ENCODE assay signal across 17 cellular contexts in the genomic region with DNA sequence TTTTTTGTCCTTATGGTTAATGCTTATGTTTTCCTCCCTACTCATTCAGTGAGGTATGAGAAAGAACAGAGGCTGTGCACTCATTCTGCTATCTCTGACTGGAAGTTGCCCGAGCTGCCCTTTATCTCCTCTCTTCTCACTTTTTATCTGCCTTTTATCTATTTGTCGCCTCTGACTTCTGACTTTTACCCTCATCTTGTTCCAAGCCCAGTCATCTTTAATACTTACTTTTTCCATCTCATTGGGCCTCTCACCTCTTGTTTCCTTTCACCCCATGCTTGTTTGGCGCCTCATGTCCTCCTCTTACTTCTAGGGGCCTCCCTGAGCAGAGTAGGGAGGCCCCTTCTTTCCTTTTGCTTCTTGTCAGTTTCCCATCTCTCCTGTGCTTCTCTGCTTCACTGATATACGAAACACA. TPM values are rescaled to one million over a fixed set of nuclear protein-coding genes. Genes with fewer than 3 reads are reported as not detected.
A peak's percentile ranks its signal among the peaks of the same experiment; 100 is the strongest.
DNase-seq lines count a peak whose midpoint lies in the region; ATAC-seq and TF ChIP-seq lines count a peak whose summit lies in the region.
"Had no signal": no experiment of that assay in that cellular context is flagged by ENCODE, and none has a peak within 500 bp of the region (broad histone marks: within the 10 kb centered on the region; RNA-seq: fewer than 3 reads in every experiment).

No MANE protein-coding gene starts in this region.

- no peak for ATAC-seq in CD4-positive, alpha-beta T cell (ENCODE audit: poor library complexity)
- ATAC-seq in HCT116, result no peak
- ATAC-seq in HG03469 (IDR thresholded peaks at IDR 0.05; ENCODE audit: unreplicated experiment), result no peak
- ATAC-seq: gastroesophageal sphincter, GM12878 had no signal

- H2AFZ ChIP-seq in HCT116 (ENCODE audit: low read depth, low read length, poor library complexity, severe bottlenecking), result no peak overlapping the region

- H3K9me3 Mint-ChIP-seq in CD4-positive, alpha-beta T cell, result no peaks in the 10 kb centered on the region
- no peaks in the 10 kb centered on the region for H3K9me3 Mint-ChIP-seq in activated naive CD4-positive, alpha-beta T cell treated with anti-CD3 and anti-CD28 coated beads, Interleukin-2, amount 50 U/mL, for 24 hours
- peaks cover 3% of the 10 kb centered on the region for H3K9me3 Mint-ChIP-seq in nephron progenitor cell

- no peak for DNase-seq in CD4-positive, alpha-beta T cell
- DNase-seq in HCT116 (ENCODE audit: low read depth, low spot score) (no peak), nephron progenitor cell (no peak), NCI-H2081 treated with DMSO at 0.1 percent for 48 hours (lab: John Stamatoyannopoulos, UW) (no peak), cerebellum (ENCODE audit: low spot score) (no peak)
- DNase-seq: activated CD4-positive, CD25-positive, alpha-beta regulatory T cell treated with anti-CD3 and anti-CD28 coated beads, Interleukin-2, amount 50 U/mL, for 72 hours; central memory CD4-positive, alpha-beta T cell; EL; NCI-H146; NCI-H446 treated with DMSO at 0.1 percent for 48 hours; testis had no signal

- H3K9ac ChIP-seq in HCT116 (ENCODE audit: low read length), result peak overlapping the region; percentile 31

- no peaks in the 10 kb centered on the region for H3K27me3 Mint-ChIP-seq in CD4-positive, alpha-beta T cell
- no peaks in the 10 kb centered on the region for H3K27me3 Mint-ChIP-seq in activated naive CD4-positive, alpha-beta T cell treated with anti-CD3 and anti-CD28 coated beads, Interleukin-2, amount 50 U/mL, for 24 hours
- H3K27me3 Mint-ChIP-seq in nephron progenitor cell (ENCODE audit: low read depth, poor library complexity), result no peaks in the 10 kb centered on the region

- H3K9me2 ChIP-seq in HCT116 (ENCODE audit: insufficient read depth), result no peaks in the 10 kb centered on the region

- no peak for TF ChIP-seq CTCF in CD4-positive, alpha-beta T cell (IDR thresholded peaks at IDR 0.05)
- no peak for TF ChIP-seq CTCF in HCT116 (IDR thresholded peaks at IDR 0.05 in 2 of 3, conservative IDR thresholded peaks at IDR 0.05 in 1 of 3; ENCODE audit: borderline replicate concordance in 1 of 3, insufficient read depth in 1 of 3, low read depth in 2 of 3, low read length in 2 of 3)
- no peak for TF ChIP-seq CTCF in nephron progenitor cell (IDR thresholded peaks at IDR 0.05)

- CTCF ChIA-PET in CD4-positive, alpha-beta T cell (lab: Charles Lee), result no interaction called here
- CTCF ChIA-PET in HCT116 (lab: Charles Lee), result no interaction called here

- H3K27ac Mint-ChIP-seq in CD4-positive, alpha-beta T cell, result peak overlapping the region; percentile 11
- H3K27ac Mint-ChIP-seq in activated naive CD4-positive, alpha-beta T cell treated with anti-CD3 and anti-CD28 coated beads, Interleukin-2, amount 50 U/mL, for 24 hours, result peak overlapping the region; percentile 99
- peak overlapping the region; percentile 14 for H3K27ac Mint-ChIP-seq in nephron progenitor cell

- peaks cover 29% of the 10 kb centered on the region for H3K36me3 Mint-ChIP-seq in CD4-positive, alpha-beta T cell (ENCODE audit: low read depth)
- peaks cover 22% of the 10 kb centered on the region for H3K36me3 Mint-ChIP-seq in activated naive CD4-positive, alpha-beta T cell treated with anti-CD3 and anti-CD28 coated beads, Interleukin-2, amount 50 U/mL, for 24 hours
- H3K36me3 Mint-ChIP-seq in nephron progenitor cell (ENCODE audit: low read depth), result peaks cover 60% of the 10 kb centered on the region

- BruUV-seq in HCT116 (replicated peaks; lab: Mats Ljungman, UMichigan), result no TSS peak

- no peak overlapping the region for H3K4me3 ChIP-seq in HCT116 (replicated peaks in 1 of 2; ENCODE audit: low read depth in 1 of 2, low read length in 2 of 2)
- H3K4me3 ChIP-seq: gastroesophageal sphincter, GM12878, testis had no signal

- no peak for TF ChIP-seq POLR2A in HCT116 (IDR thresholded peaks at IDR 0.05; ENCODE audit: borderline replicate concordance, extremely low read depth, insufficient read depth, insufficient read length)

- H3K27ac ChIP-seq in CD4-positive, alpha-beta T cell (ENCODE audit: low read depth, low read length), result no peak overlapping the region
- H3K27ac ChIP-seq in HCT116 (ENCODE audit: low read depth, low read length), result peak overlapping the region; percentile 94; the same call in 1 of the 2 replicates
- H3K27ac ChIP-seq: C4-2B, gastroesophageal sphincter, HL-60, testis had no signal

- H3K27me3 ChIP-seq in CD4-positive, alpha-beta T cell (ENCODE audit: control insufficient read depth, insufficient read depth, low read length), result no peaks in the 10 kb centered on the region
- no peaks in the 10 kb centered on the region for H3K27me3 ChIP-seq in HCT116 (ENCODE audit: insufficient read depth, low read length)
- H3K27me3 ChIP-seq: gastroesophageal sphincter, testis had no signal

- peaks cover 78% of the 10 kb centered on the region for H3K79me2 ChIP-seq in HCT116 (ENCODE audit: insufficient read depth, low read length)

- TF ChIP-seq RAD21 in HCT116 (IDR thresholded peaks at IDR 0.05; ENCODE audit: low read depth), result no peak

- H3K4me2 ChIP-seq in HCT116 (ENCODE audit: low read length), result peak overlapping the region; percentile 68

- POLR2A ChIA-PET in CD4-positive, alpha-beta T cell (lab: Charles Lee), result no interaction called here
- POLR2A ChIA-PET in HCT116 (lab: Charles Lee), result no interaction called here

- H3K4me3 Mint-ChIP-seq in CD4-positive, alpha-beta T cell, result no peak overlapping the region
- peak overlapping the region; percentile 76 for H3K4me3 Mint-ChIP-seq in activated naive CD4-positive, alpha-beta T cell treated with anti-CD3 and anti-CD28 coated beads, Interleukin-2, amount 50 U/mL, for 24 hours
- H3K4me3 Mint-ChIP-seq in nephron progenitor cell, result no peak overlapping the region

- RAD21 ChIA-PET in HCT116 (lab: Charles Lee; ENCODE audit: low non-redundant PET in 1 of 2, low total read pairs in 2 of 2, uncharacterized antibody in 2 of 2, unreplicated experiment in 2 of 2), result no interaction called here

- no peaks in the 10 kb centered on the region for H4K20me1 ChIP-seq in HCT116 (ENCODE audit: insufficient read depth)

- peaks cover 37 to 68% of the 10 kb centered on the region in 2 experiments for H3K4me1 ChIP-seq in HCT116 (ENCODE audit: control insufficient read depth in 1 of 2, insufficient read depth in 2 of 2, low read length in 2 of 2)

- H3K9me3 ChIP-seq in CD4-positive, alpha-beta T cell (ENCODE audit: control insufficient read depth, low read length), result no peaks in the 10 kb centered on the region
- H3K9me3 ChIP-seq in HCT116 (ENCODE audit: control insufficient read depth in 1 of 2, insufficient read depth in 1 of 2, low read depth in 1 of 2, low read length in 2 of 2), result no peaks in the 10 kb centered on the region
- H3K9me3 ChIP-seq: gastroesophageal sphincter, testis had no signal

- intact Hi-C loops in CD4-positive, alpha-beta T cell (cut with DNase I, micrococcal nuclease), result no loop called here
- intact Hi-C loops in HCT116 (cut with micrococcal nuclease), result no loop called here

- H3K36me3 ChIP-seq in HCT116 (ENCODE audit: control insufficient read depth in 1 of 2, insufficient read depth in 2 of 2, low read length in 2 of 2), result no peaks in the 10 kb centered on the region

- H3K4me1 Mint-ChIP-seq in CD4-positive, alpha-beta T cell (ENCODE audit: low read depth), result peaks cover 49% of the 10 kb centered on the region
- H3K4me1 Mint-ChIP-seq in activated naive CD4-positive, alpha-beta T cell treated with anti-CD3 and anti-CD28 coated beads, Interleukin-2, amount 50 U/mL, for 24 hours, result peaks cover 61% of the 10 kb centered on the region
- H3K4me1 Mint-ChIP-seq in nephron progenitor cell, result peaks cover 7% of the 10 kb centered on the region

TF ChIP-seq in HCT116, 20 proteins besides CTCF, POLR2A, EP300 and RAD21 (continues in another document):
- TF ChIP-seq POLR2AphosphoS5 (IDR thresholded peaks at IDR 0.05; ENCODE audit: low read depth, low read length), result no peak
- no peak for TF ChIP-seq TCF7L2 (IDR thresholded peaks at IDR 0.05; ENCODE audit: borderline replicate concordance, extremely low read depth, insufficient read depth, insufficient read length)
- no peak for TF ChIP-seq SP1 (IDR thresholded peaks at IDR 0.05; ENCODE audit: low read depth)
- TF ChIP-seq ATF3 (IDR thresholded peaks at IDR 0.05), result no peak
- no peak for TF ChIP-seq SIN3A (IDR thresholded peaks at IDR 0.05; ENCODE audit: low read depth)
- no peak for TF ChIP-seq ELF1 (IDR thresholded peaks at IDR 0.05; ENCODE audit: borderline replicate concordance, low read depth)
- TF ChIP-seq JUND (IDR thresholded peaks at IDR 0.05), result no peak
- TF ChIP-seq ZFX (IDR thresholded peaks at IDR 0.05), result no peak
- TF ChIP-seq, protein P1, sequence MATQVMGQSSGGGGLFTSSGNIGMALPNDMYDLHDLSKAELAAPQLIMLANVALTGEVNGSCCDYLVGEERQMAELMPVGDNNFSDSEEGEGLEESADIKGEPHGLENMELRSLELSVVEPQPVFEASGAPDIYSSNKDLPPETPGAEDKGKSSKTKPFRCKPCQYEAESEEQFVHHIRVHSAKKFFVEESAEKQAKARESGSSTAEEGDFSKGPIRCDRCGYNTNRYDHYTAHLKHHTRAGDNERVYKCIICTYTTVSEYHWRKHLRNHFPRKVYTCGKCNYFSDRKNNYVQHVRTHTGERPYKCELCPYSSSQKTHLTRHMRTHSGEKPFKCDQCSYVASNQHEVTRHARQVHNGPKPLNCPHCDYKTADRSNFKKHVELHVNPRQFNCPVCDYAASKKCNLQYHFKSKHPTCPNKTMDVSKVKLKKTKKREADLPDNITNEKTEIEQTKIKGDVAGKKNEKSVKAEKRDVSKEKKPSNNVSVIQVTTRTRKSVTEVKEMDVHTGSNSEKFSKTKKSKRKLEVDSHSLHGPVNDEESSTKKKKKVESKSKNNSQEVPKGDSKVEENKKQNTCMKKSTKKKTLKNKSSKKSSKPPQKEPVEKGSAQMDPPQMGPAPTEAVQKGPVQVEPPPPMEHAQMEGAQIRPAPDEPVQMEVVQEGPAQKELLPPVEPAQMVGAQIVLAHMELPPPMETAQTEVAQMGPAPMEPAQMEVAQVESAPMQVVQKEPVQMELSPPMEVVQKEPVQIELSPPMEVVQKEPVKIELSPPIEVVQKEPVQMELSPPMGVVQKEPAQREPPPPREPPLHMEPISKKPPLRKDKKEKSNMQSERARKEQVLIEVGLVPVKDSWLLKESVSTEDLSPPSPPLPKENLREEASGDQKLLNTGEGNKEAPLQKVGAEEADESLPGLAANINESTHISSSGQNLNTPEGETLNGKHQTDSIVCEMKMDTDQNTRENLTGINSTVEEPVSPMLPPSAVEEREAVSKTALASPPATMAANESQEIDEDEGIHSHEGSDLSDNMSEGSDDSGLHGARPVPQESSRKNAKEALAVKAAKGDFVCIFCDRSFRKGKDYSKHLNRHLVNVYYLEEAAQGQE (IDR thresholded peaks at IDR 0.05; ENCODE audit: low read depth), result no peak

RNA-seq across cellular contexts. Expression of gene DIP2B, which starts 50.7 kb away (rescaled TPM):
- total RNA-seq in CD4-positive, alpha-beta T cell, result 10 to 100 TPM; 29.5 to 30.0 TPM
- total RNA-seq in HCT116 (2021; ENCODE audit: unreplicated experiment) (32.3 TPM), cerebellum (77.0 TPM)
- polyA plus RNA-seq in HCT116 (2012), result 15.7 and 16.5 TPM in 2 replicates

Comparison
In these comparisons a context has a peak if more than half of its experiments do, and no peak if none do; other contexts are left out.
1. H3K27ac Mint-ChIP-seq: peak in every context shown above with its lines; median percentile 99 in activated naive CD4-positive, alpha-beta T cell treated with anti-CD3 and anti-CD28 coated beads, Interleukin-2, amount 50 U/mL, for 24 hours; 14 in nephron progenitor cell; 11 in CD4-positive, alpha-beta T cell.